Comparison of ENCODE assay signal across 15 cellular contexts in the genomic region with DNA sequence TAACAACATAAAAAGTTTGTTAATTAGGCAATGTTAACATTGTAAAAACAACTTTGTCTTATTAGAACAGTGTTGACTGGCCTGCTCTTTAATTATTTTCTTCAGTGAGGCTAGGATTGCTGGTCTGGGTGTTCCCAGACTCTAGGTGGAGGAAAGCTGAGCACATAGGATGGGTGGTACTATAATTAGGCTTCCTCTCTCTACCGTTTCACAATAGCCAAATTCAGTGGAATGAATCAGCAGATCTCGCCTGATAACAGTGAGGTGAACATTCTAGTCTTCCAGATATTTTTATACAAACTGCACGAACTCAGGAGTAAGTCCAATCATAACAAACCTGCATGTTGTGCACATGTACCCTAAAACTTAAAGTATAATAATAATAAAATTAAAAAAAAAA. TPM values are rescaled to one million over a fixed set of nuclear protein-coding genes. Genes with fewer than 3 reads are reported as not detected.
DNase-seq lines count a peak whose midpoint lies in the region; ATAC-seq and TF ChIP-seq lines count a peak whose summit lies in the region.
"Had no signal": no experiment of that assay in that cellular context is flagged by ENCODE, and none has a peak within 500 bp of the region (broad histone marks: within the 10 kb centered on the region; RNA-seq: fewer than 3 reads in every experiment).

No MANE protein-coding gene starts in this region.

- DNase-seq in CD8-positive, alpha-beta memory T cell: no peak
- peak; percentile 25 for DNase-seq in LHCN-M2 (ENCODE audit: low read depth)
- peak; percentile 72 for DNase-seq in amniotic epithelial cell (ENCODE audit: low read depth)
- DNase-seq in kidney epithelial cell (ENCODE audit: low read depth): peak; percentile 2
- no peak for DNase-seq in uterus
- DNase-seq in activated T-cell treated with anti-CD3 and anti-CD28 coated beads, Interleukin-2, amount 50 U/mL, for 72 hours: no peak
- no peak for DNase-seq in activated naive CD4-positive, alpha-beta T cell treated with anti-CD3 and anti-CD28 coated beads, Interleukin-2, amount 50 U/mL, for 72 hours (ENCODE audit: low spot score in 2 of 2)
- DNase-seq: activated CD4-positive, alpha-beta T cell treated with anti-CD3 and anti-CD28 coated beads, Interleukin-2, amount 10 ng/mL, durations not matched to agents 7 days and 5 days; activated naive CD4-positive, alpha-beta T cell treated with anti-CD3 and anti-CD28 coated beads, Interleukin-2, amount 10 ng/mL, durations not matched to agents 7 days and 5 days; effector CD8-positive, alpha-beta T cell; NCI-H2171 treated with DMSO at 0.1 percent for 48 hours; SK-N-SH; stimulated activated CD4-positive, alpha-beta T cell treated with anti-CD3 and anti-CD28 coated beads, Interleukin-4, amount 100 ng/mL, for 24 hours had no signal

- peaks cover 5% of the 10 kb centered on the region for H3K4me1 ChIP-seq in CD8-positive, alpha-beta memory T cell (ENCODE audit: insufficient read depth, low read length)
- H3K4me1 ChIP-seq in uterus: no peaks in the 10 kb centered on the region

- no peaks in the 10 kb centered on the region for H3K27me3 ChIP-seq in CD8-positive, alpha-beta memory T cell (ENCODE audit: insufficient read depth, low read length, poor library complexity, severe bottlenecking)
- H3K27me3 ChIP-seq in kidney epithelial cell (ENCODE audit: control insufficient read depth, insufficient read depth, low read length) (no peaks in the 10 kb centered on the region), uterus (no peaks in the 10 kb centered on the region)

- peaks cover 38 to 45% (median 40%) of the 10 kb centered on the region in 3 donors for H3K4me1 Mint-ChIP-seq in CD8-positive, alpha-beta memory T cell
- H3K4me1 Mint-ChIP-seq in activated T-cell treated with anti-CD3 and anti-CD28 coated beads, Interleukin-2, amount 50 U/mL, for 72 hours (ENCODE audit: low read depth): peaks cover 8% of the 10 kb centered on the region

- POLR2A ChIA-PET in CD8-positive, alpha-beta memory T cell (lab: Charles Lee): no interaction called here

- intact Hi-C loops in uterus (cut with DNase I; ENCODE audit: low total_unique reads): no loop called here

- peaks cover 11 to 37% (median 17%) of the 10 kb centered on the region in 3 donors for H3K36me3 Mint-ChIP-seq in CD8-positive, alpha-beta memory T cell
- H3K36me3 Mint-ChIP-seq in activated T-cell treated with anti-CD3 and anti-CD28 coated beads, Interleukin-2, amount 50 U/mL, for 72 hours (ENCODE audit: insufficient read depth in 2 of 2): no peaks in the 10 kb centered on the region
- H3K36me3 Mint-ChIP-seq in activated naive CD4-positive, alpha-beta T cell treated with anti-CD3 and anti-CD28 coated beads, Interleukin-2, amount 50 U/mL, for 72 hours: peaks cover 0 to 4% of the 10 kb centered on the region in 2 donors

- H3K36me3 ChIP-seq in CD8-positive, alpha-beta memory T cell (ENCODE audit: insufficient read depth, low read length): no peaks in the 10 kb centered on the region
- H3K36me3 ChIP-seq in kidney epithelial cell (ENCODE audit: control insufficient read depth, insufficient read depth, low read length) (no peaks in the 10 kb centered on the region), uterus (no peaks in the 10 kb centered on the region)

- no peaks in the 10 kb centered on the region for H3K9me3 ChIP-seq in CD8-positive, alpha-beta memory T cell (ENCODE audit: low read length)
- H3K9me3 ChIP-seq in uterus: no peaks in the 10 kb centered on the region
- H3K9me3 ChIP-seq: SK-N-SH had no signal

- H3K4me3 Mint-ChIP-seq in CD8-positive, alpha-beta memory T cell: no peak overlapping the region
- H3K4me3 Mint-ChIP-seq in activated T-cell treated with anti-CD3 and anti-CD28 coated beads, Interleukin-2, amount 50 U/mL, for 72 hours: no peak overlapping the region
- H3K4me3 Mint-ChIP-seq: activated CD4-positive, alpha-beta T cell treated with anti-CD3 and anti-CD28 coated beads, Interleukin-2, amount 10 ng/mL, durations not matched to agents 7 days and 5 days; activated naive CD4-positive, alpha-beta T cell treated with anti-CD3 and anti-CD28 coated beads, Interleukin-2, amount 10 ng/mL, durations not matched to agents 7 days and 5 days had no signal

- H3K4me3 ChIP-seq in CD8-positive, alpha-beta memory T cell (ENCODE audit: low read length): no peak overlapping the region
- H3K4me3 ChIP-seq in kidney epithelial cell (ENCODE audit: low read depth, low read length): no peak overlapping the region
- no peak overlapping the region for H3K4me3 ChIP-seq in uterus

- CTCF ChIA-PET in CD8-positive, alpha-beta memory T cell (lab: Charles Lee): interaction anchor here (1.3 kb wide), 1 partner anchor 21 kb away, joined by 3 read pairs; no protein-coding TSS in a partner anchor

- no peak for ATAC-seq in HG03378 (IDR thresholded peaks at IDR 0.05; ENCODE audit: unreplicated experiment)
- ATAC-seq in activated T-cell treated with anti-CD3 and anti-CD28 coated beads, Interleukin-2, amount 50 U/mL, for 72 hours (replicated peaks in 1 of 2): no peak
- no peak for ATAC-seq in activated naive CD4-positive, alpha-beta T cell treated with anti-CD3 and anti-CD28 coated beads, Interleukin-2, amount 50 U/mL, for 72 hours

- TF ChIP-seq POLR2A in uterus (IDR thresholded peaks at IDR 0.05): no peak

- TF ChIP-seq CTCF in kidney epithelial cell (IDR thresholded peaks at IDR 0.05; ENCODE audit: insufficient read depth, low read length, poor library complexity, severe bottlenecking) (no peak), uterus (IDR thresholded peaks at IDR 0.05) (no peak)

- no peaks in the 10 kb centered on the region for H3K9me3 Mint-ChIP-seq in CD8-positive, alpha-beta memory T cell
- H3K9me3 Mint-ChIP-seq in activated T-cell treated with anti-CD3 and anti-CD28 coated beads, Interleukin-2, amount 50 U/mL, for 72 hours: peaks cover 0 to 1% of the 10 kb centered on the region in 2 donors
- H3K9me3 Mint-ChIP-seq in activated naive CD4-positive, alpha-beta T cell treated with anti-CD3 and anti-CD28 coated beads, Interleukin-2, amount 50 U/mL, for 72 hours: peaks cover 0 to 3% of the 10 kb centered on the region in 2 donors

- peak overlapping the region in 5 of 8 donors; percentile 19 to 68 (median 45) for H3K27ac Mint-ChIP-seq in CD8-positive, alpha-beta memory T cell
- H3K27ac Mint-ChIP-seq in activated T-cell treated with anti-CD3 and anti-CD28 coated beads, Interleukin-2, amount 50 U/mL, for 72 hours: no peak overlapping the region
- no peak overlapping the region for H3K27ac Mint-ChIP-seq in activated naive CD4-positive, alpha-beta T cell treated with anti-CD3 and anti-CD28 coated beads, Interleukin-2, amount 50 U/mL, for 72 hours
- H3K27ac Mint-ChIP-seq: activated CD4-positive, alpha-beta T cell treated with anti-CD3 and anti-CD28 coated beads, Interleukin-2, amount 10 ng/mL, durations not matched to agents 7 days and 5 days; activated naive CD4-positive, alpha-beta T cell treated with anti-CD3 and anti-CD28 coated beads, Interleukin-2, amount 10 ng/mL, durations not matched to agents 7 days and 5 days had no signal

- H3K27ac ChIP-seq in CD8-positive, alpha-beta memory T cell (ENCODE audit: low read depth, low read length): no peak overlapping the region
- H3K27ac ChIP-seq in uterus: no peak overlapping the region

- no peaks in the 10 kb centered on the region for H3K27me3 Mint-ChIP-seq in CD8-positive, alpha-beta memory T cell
- no peaks in the 10 kb centered on the region for H3K27me3 Mint-ChIP-seq in activated T-cell treated with anti-CD3 and anti-CD28 coated beads, Interleukin-2, amount 50 U/mL, for 72 hours (ENCODE audit: low read depth)

RNA-seq across cellular contexts. Expression of gene PTGDR, which starts 11.9 kb away (rescaled TPM):
- total RNA-seq in CD8-positive, alpha-beta memory T cell: 1 to 10 TPM in 1 of 2 experiments, under 1 TPM in 1; 0.66 to 1.4 TPM
- 50.8 TPM for polyA plus RNA-seq in CD8-positive, alpha-beta memory T cell
- total RNA-seq in LHCN-M2 (2014; rRNA removed): not detected in 2 replicates
- polyA plus RNA-seq in LHCN-M2 (2012): not detected
- not detected in 2 replicates for total RNA-seq in kidney epithelial cell
- 1 to 10 TPM in 2 of 4 donors, under 1 TPM in 2; 0.26 to 2.9 (median 0.87) TPM for total RNA-seq in uterus
- total RNA-seq in activated T-cell treated with anti-CD3 and anti-CD28 coated beads, Interleukin-2, amount 50 U/mL, for 72 hours: under 1 TPM; 0.19 to 0.60 TPM
- under 1 TPM in 1 of 2 donors, not detected in 1; 0.18 TPM for total RNA-seq in activated naive CD4-positive, alpha-beta T cell treated with anti-CD3 and anti-CD28 coated beads, Interleukin-2, amount 50 U/mL, for 72 hours
- polyA plus RNA-seq: SK-N-SH had no signal

RNA-seq across cellular contexts. Expression of gene PTGER2, which starts 34.7 kb away (rescaled TPM):
- 10 to 100 TPM; 34.4 to 35.6 TPM for total RNA-seq in CD8-positive, alpha-beta memory T cell
- polyA plus RNA-seq in CD8-positive, alpha-beta memory T cell: 289 TPM
- total RNA-seq in LHCN-M2 (2014; rRNA removed) (35.8 and 37.8 TPM in 2 replicates), kidney epithelial cell (0.46 and 1.4 TPM in 2 replicates), uterus (1 to 10 TPM; 1.5 to 7.1 (median 4.7) TPM)
- polyA plus RNA-seq in LHCN-M2 (2012): 4.3 TPM
- total RNA-seq in activated T-cell treated with anti-CD3 and anti-CD28 coated beads, Interleukin-2, amount 50 U/mL, for 72 hours: 1 to 10 TPM; 6.2 to 9.6 TPM
- total RNA-seq in activated naive CD4-positive, alpha-beta T cell treated with anti-CD3 and anti-CD28 coated beads, Interleukin-2, amount 50 U/mL, for 72 hours: 1 to 10 TPM; 1.2 to 2.5 TPM
- polyA plus RNA-seq: neural cell had no signal

Comparison
In these comparisons a context has a peak if more than half of its experiments do, and no peak if none do; other contexts are left out.
1. DNase-seq: peak in LHCN-M2 (single experiment), amniotic epithelial cell (single experiment) and kidney epithelial cell (single experiment); none in CD8-positive, alpha-beta memory T cell (0 of 5), uterus (0 of 2), activated T-cell treated with anti-CD3 and anti-CD28 coated beads, Interleukin-2, amount 50 U/mL, for 72 hours (0 of 2) and activated naive CD4-positive, alpha-beta T cell treated with anti-CD3 and anti-CD28 coated beads, Interleukin-2, amount 50 U/mL, for 72 hours (0 of 2).
2. H3K27ac Mint-ChIP-seq: peak in CD8-positive, alpha-beta memory T cell (5 of 8); none in activated T-cell treated with anti-CD3 and anti-CD28 coated beads, Interleukin-2, amount 50 U/mL, for 72 hours (single experiment) and activated naive CD4-positive, alpha-beta T cell treated with anti-CD3 and anti-CD28 coated beads, Interleukin-2, amount 50 U/mL, for 72 hours (0 of 2).